Comparison of ENCODE assay signal across 10 cellular contexts in the genomic region with DNA sequence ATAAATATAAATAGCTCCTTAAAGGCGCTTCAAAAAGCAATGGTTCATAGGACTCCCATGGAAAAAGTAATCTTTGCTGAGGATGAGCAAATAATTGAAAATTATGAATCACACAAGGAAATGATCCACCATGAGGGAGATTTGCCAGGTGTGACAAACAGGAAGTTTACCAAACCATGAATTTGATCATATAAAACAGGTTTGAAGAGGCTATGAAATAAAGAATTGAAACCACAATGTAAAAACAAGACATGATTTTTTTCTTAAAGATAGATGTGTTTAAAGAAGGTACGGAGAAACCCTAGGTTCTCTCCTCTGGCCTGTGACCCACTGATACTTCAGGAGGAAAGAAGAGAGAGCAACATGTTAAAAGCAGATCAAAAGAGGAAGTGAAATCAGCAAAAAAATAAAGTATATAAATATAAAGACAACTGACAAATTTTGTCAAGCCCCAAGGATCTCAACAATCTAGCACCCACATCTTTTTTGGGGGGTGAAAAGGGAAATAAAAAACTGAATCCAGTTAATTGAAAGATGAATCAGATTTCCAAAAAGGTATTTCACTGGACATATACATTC.
DNase-seq lines count a peak whose midpoint lies in the region; ATAC-seq and TF ChIP-seq lines count a peak whose summit lies in the region.
"Had no signal": no experiment of that assay in that cellular context is flagged by ENCODE, and none has a peak within 500 bp of the region (broad histone marks: within the 10 kb centered on the region; RNA-seq: fewer than 3 reads in every experiment).

No MANE protein-coding gene starts in this region.

- peaks cover 8% of the 10 kb centered on the region for H3K4me1 Mint-ChIP-seq in MCF 10A (ENCODE audit: insufficient read depth, unreplicated experiment)
- H3K4me1 Mint-ChIP-seq in stimulated activated naive B cell treated with anti-CD40 and anti-IgM and Interleukin-4, amounts not matched to agents 10 μg/mL and 1 μg/mL and 100 μg/mL, for 72 hours, result peaks cover 26 to 59% of the 10 kb centered on the region in 2 donors
- H3K4me1 Mint-ChIP-seq in CD8-positive, alpha-beta memory T cell, result peaks cover 16 to 56% (median 50%) of the 10 kb centered on the region in 3 donors

- no peaks in the 10 kb centered on the region for H3K27me3 Mint-ChIP-seq in MCF 10A (ENCODE audit: insufficient read depth, unreplicated experiment)
- no peaks in the 10 kb centered on the region for H3K27me3 Mint-ChIP-seq in stimulated activated naive B cell treated with anti-CD40 and anti-IgM and Interleukin-4, amounts not matched to agents 10 μg/mL and 1 μg/mL and 100 μg/mL, for 72 hours
- H3K27me3 Mint-ChIP-seq in CD8-positive, alpha-beta memory T cell, result no peaks in the 10 kb centered on the region

- BruUV-seq in MCF 10A (replicated peaks; lab: Mats Ljungman, UMichigan), result no TSS peak

- no peak overlapping the region for H3K27ac Mint-ChIP-seq in MCF 10A (ENCODE audit: low read depth, unreplicated experiment)
- H3K27ac Mint-ChIP-seq in stimulated activated naive B cell treated with anti-CD40 and anti-IgM and Interleukin-4, amounts not matched to agents 10 μg/mL and 1 μg/mL and 100 μg/mL, for 72 hours, result peak overlapping the region; percentile 83
- H3K27ac Mint-ChIP-seq in CD8-positive, alpha-beta memory T cell, result peak overlapping the region in 2 of 8 donors; percentile 25 to 69

- peaks cover 18% of the 10 kb centered on the region for H3K36me3 Mint-ChIP-seq in MCF 10A (ENCODE audit: insufficient read depth, unreplicated experiment)
- peaks cover 34 to 48% of the 10 kb centered on the region in 2 donors for H3K36me3 Mint-ChIP-seq in stimulated activated naive B cell treated with anti-CD40 and anti-IgM and Interleukin-4, amounts not matched to agents 10 μg/mL and 1 μg/mL and 100 μg/mL, for 72 hours
- H3K36me3 Mint-ChIP-seq in CD8-positive, alpha-beta memory T cell, result peaks cover 23 to 45% (median 36%) of the 10 kb centered on the region in 3 donors

- no peak for TF ChIP-seq CTCF in MCF 10A (IDR thresholded peaks at IDR 0.05; ENCODE audit: unreplicated experiment)
- TF ChIP-seq CTCF in breast epithelium (IDR thresholded peaks at IDR 0.05), result no peak
- TF ChIP-seq CTCF in NB4 (IDR thresholded peaks at IDR 0.05; ENCODE audit: low read depth, low read length), result no peak

- H3K4me3 ChIP-seq in breast epithelium (no peak overlapping the region), NB4 (ENCODE audit: low read depth, low read length) (no peak overlapping the region)
- H3K4me3 ChIP-seq in CD8-positive, alpha-beta memory T cell (ENCODE audit: low read length), result no peak overlapping the region

- intact Hi-C loops in MCF 10A (cut with micrococcal nuclease), result no loop called here
- intact Hi-C loops in breast epithelium (cut with DNase I; ENCODE audit: low total_unique reads), result no loop called here

- TF ChIP-seq POLR2A in breast epithelium (IDR thresholded peaks at IDR 0.05) (no peak), NB4 (IDR thresholded peaks at IDR 0.05; ENCODE audit: extremely low read depth, insufficient read length) (no peak)

- DNase-seq in MCF 10A (ENCODE audit: unreplicated experiment), result peak; percentile 36
- no peak for DNase-seq in breast epithelium (ENCODE audit: low spot score in 2 of 2)
- peak; percentile 23 for DNase-seq in NB4 (ENCODE audit: low read depth)
- DNase-seq in stimulated activated naive B cell treated with anti-CD40 and anti-IgM and Interleukin-4, amounts not matched to agents 10 μg/mL and 1 μg/mL and 100 μg/mL, for 72 hours, result peak; percentile 18
- no peak for DNase-seq in mucosa of gallbladder (ENCODE audit: low spot score)
- DNase-seq in activated T-cell treated with anti-CD3 and anti-CD28 coated beads, Interleukin-2, amount 50 U/mL, for 48 hours, result no peak
- no peak for DNase-seq in CD8-positive, alpha-beta memory T cell
- DNase-seq: foreskin fibroblast had no signal

- no peaks in the 10 kb centered on the region for H3K4me1 ChIP-seq in breast epithelium
- no peaks in the 10 kb centered on the region for H3K4me1 ChIP-seq in CD8-positive, alpha-beta memory T cell (ENCODE audit: insufficient read depth, low read length)

- H3K9me3 Mint-ChIP-seq in MCF 10A (ENCODE audit: unreplicated experiment), result peaks cover 17% of the 10 kb centered on the region
- peaks cover 17 to 21% of the 10 kb centered on the region in 2 donors for H3K9me3 Mint-ChIP-seq in stimulated activated naive B cell treated with anti-CD40 and anti-IgM and Interleukin-4, amounts not matched to agents 10 μg/mL and 1 μg/mL and 100 μg/mL, for 72 hours
- H3K9me3 Mint-ChIP-seq in CD8-positive, alpha-beta memory T cell, result peaks cover 0 to 16% (median 0%) of the 10 kb centered on the region in 5 donors

- H3K36me3 ChIP-seq in breast epithelium, result no peaks in the 10 kb centered on the region
- no peaks in the 10 kb centered on the region for H3K36me3 ChIP-seq in CD8-positive, alpha-beta memory T cell (ENCODE audit: insufficient read depth, low read length)

- no peak overlapping the region for H3K27ac ChIP-seq in breast epithelium
- no peak overlapping the region for H3K27ac ChIP-seq in CD8-positive, alpha-beta memory T cell (ENCODE audit: low read depth, low read length)
- H3K27ac ChIP-seq: KMS-11 had no signal

- CTCF ChIA-PET in MCF 10A (lab: Yijun Ruan, JAX), result no interaction called here
- CTCF ChIA-PET in CD8-positive, alpha-beta memory T cell (lab: Charles Lee), result no interaction called here

- POLR2A ChIA-PET in MCF 10A (lab: Yijun Ruan, JAX), result interaction anchor here (0.9 kb wide), 1 partner anchor 10 kb away, joined by 4 read pairs; no protein-coding TSS in a partner anchor
- POLR2A ChIA-PET in CD8-positive, alpha-beta memory T cell (lab: Charles Lee), result interaction anchor here (0.5 kb wide), 1 partner anchor 30 kb away, joined by 3 read pairs; no protein-coding TSS in a partner anchor

- H3K27me3 ChIP-seq in breast epithelium, result no peaks in the 10 kb centered on the region
- H3K27me3 ChIP-seq in CD8-positive, alpha-beta memory T cell (ENCODE audit: insufficient read depth, low read length, poor library complexity, severe bottlenecking), result no peaks in the 10 kb centered on the region

- no peaks in the 10 kb centered on the region for H3K9me3 ChIP-seq in breast epithelium
- H3K9me3 ChIP-seq in CD8-positive, alpha-beta memory T cell (ENCODE audit: low read length), result no peaks in the 10 kb centered on the region

- ATAC-seq in HG02943 (IDR thresholded peaks at IDR 0.05; ENCODE audit: low read depth, unreplicated experiment), result peak; percentile 78
- ATAC-seq in stimulated activated naive B cell treated with anti-CD40 and anti-IgM and Interleukin-4, amounts not matched to agents 10 μg/mL and 1 μg/mL and 100 μg/mL, for 72 hours (replicated peaks), result peak; percentile 99

- no peak overlapping the region for H3K4me3 Mint-ChIP-seq in MCF 10A (ENCODE audit: unreplicated experiment)
- H3K4me3 Mint-ChIP-seq in stimulated activated naive B cell treated with anti-CD40 and anti-IgM and Interleukin-4, amounts not matched to agents 10 μg/mL and 1 μg/mL and 100 μg/mL, for 72 hours, result peak overlapping the region; percentile 42 to 60
- H3K4me3 Mint-ChIP-seq in CD8-positive, alpha-beta memory T cell, result no peak overlapping the region

Comparison
In these comparisons a context has a peak if more than half of its experiments do, and no peak if none do; other contexts are left out.
1. DNase-seq: peak in MCF 10A (single experiment), NB4 (single experiment) and stimulated activated naive B cell treated with anti-CD40 and anti-IgM and Interleukin-4, amounts not matched to agents 10 μg/mL and 1 μg/mL and 100 μg/mL, for 72 hours (single experiment); none in breast epithelium (0 of 2), mucosa of gallbladder (single experiment), activated T-cell treated with anti-CD3 and anti-CD28 coated beads, Interleukin-2, amount 50 U/mL, for 48 hours (0 of 2) and CD8-positive, alpha-beta memory T cell (0 of 5).
2. H3K4me3 Mint-ChIP-seq: peak in stimulated activated naive B cell treated with anti-CD40 and anti-IgM and Interleukin-4, amounts not matched to agents 10 μg/mL and 1 μg/mL and 100 μg/mL, for 72 hours (2 of 2); none in MCF 10A (single experiment) and CD8-positive, alpha-beta memory T cell (0 of 7).